14 cellular contexts compared by ENCODE assay signal in the genomic region with DNA sequence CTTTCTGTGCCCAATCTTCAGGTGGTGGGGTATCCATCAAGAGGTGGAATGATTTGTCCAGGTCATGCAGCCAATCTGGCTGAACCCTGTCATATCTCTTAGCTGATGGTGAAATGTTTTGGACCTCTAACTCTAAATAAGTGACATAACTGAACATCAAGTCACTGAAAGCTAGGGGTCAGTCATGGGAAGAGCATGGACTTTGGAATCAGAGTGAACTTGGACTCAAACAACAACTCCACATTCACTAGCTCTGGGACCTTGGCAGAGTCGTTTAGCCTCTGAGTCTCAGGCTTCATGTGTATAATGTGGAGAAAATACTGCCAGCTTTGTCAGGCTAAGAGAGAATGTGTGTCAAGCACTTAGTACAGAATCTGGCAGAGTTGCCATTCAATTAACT.
DNase-seq lines count a peak whose midpoint lies in the region; TF ChIP-seq lines count a peak whose summit lies in the region.
"Had no signal": no experiment of that assay in that cellular context is flagged by ENCODE, and none has a peak within 500 bp of the region (broad histone marks: within the 10 kb centered on the region; RNA-seq: fewer than 3 reads in every experiment).

No MANE protein-coding gene starts in this region.

- H4K5ac ChIP-seq in mesendoderm (ENCODE audit: low read length) = no peak overlapping the region

- H3K27me3 Mint-ChIP-seq in neural progenitor cell (ENCODE audit: insufficient read depth, low read depth) = peaks cover 9% of the 10 kb centered on the region
- peaks cover 5% of the 10 kb centered on the region for H3K27me3 Mint-ChIP-seq in glutamatergic neuron (ENCODE audit: unreplicated experiment)
- H3K27me3 Mint-ChIP-seq: stimulated activated memory B cell treated with anti-CD40 and anti-IgM and Interleukin-4, amounts not matched to agents 10 μg/mL and 1 μg/mL and 100 μg/mL, for 72 hours had no signal

- no peak overlapping the region for H3K4ac ChIP-seq in mesendoderm (ENCODE audit: low read depth, low read length)

- POLR2A ChIA-PET in BJ (lab: Charles Lee) = no interaction called here

- H3K27ac ChIP-seq in mesendoderm (ENCODE audit: low read depth, low read length) (no peak overlapping the region), neural progenitor cell (no peak overlapping the region), colonic mucosa (no peak overlapping the region)
- H3K27ac ChIP-seq: SJSA1 had no signal

- H3K4me3 Mint-ChIP-seq in neural progenitor cell = no peak overlapping the region
- H3K4me3 Mint-ChIP-seq in glutamatergic neuron (ENCODE audit: unreplicated experiment) = no peak overlapping the region
- H3K4me3 Mint-ChIP-seq: stimulated activated memory B cell treated with anti-CD40 and anti-IgM and Interleukin-4, amounts not matched to agents 10 μg/mL and 1 μg/mL and 100 μg/mL, for 72 hours had no signal

- WGBS in mesendoderm (ENCODE audit: extremely low coverage, insufficient coverage, low lambda C conversion rate) = no CpG with 5 or more reads among the region's 1 CpG

- no peak overlapping the region for H2BK5ac ChIP-seq in mesendoderm (ENCODE audit: low read length)

- H3K9me3 Mint-ChIP-seq in neural progenitor cell = no peaks in the 10 kb centered on the region
- peaks cover 7% of the 10 kb centered on the region for H3K9me3 Mint-ChIP-seq in glutamatergic neuron (ENCODE audit: unreplicated experiment)
- H3K9me3 Mint-ChIP-seq: stimulated activated memory B cell treated with anti-CD40 and anti-IgM and Interleukin-4, amounts not matched to agents 10 μg/mL and 1 μg/mL and 100 μg/mL, for 72 hours had no signal

- no peak overlapping the region for H2BK120ac ChIP-seq in mesendoderm (ENCODE audit: low read depth, low read length)

- H3F3A ChIP-seq in neural progenitor cell (ENCODE audit: low read depth) = no peaks in the 10 kb centered on the region

- H2AFZ ChIP-seq in neural progenitor cell (replicated peaks) = no peak overlapping the region

- intact Hi-C loops in colonic mucosa (cut with DNase I) = no loop called here

- H3K36me3 Mint-ChIP-seq in neural progenitor cell = no peaks in the 10 kb centered on the region
- no peaks in the 10 kb centered on the region for H3K36me3 Mint-ChIP-seq in glutamatergic neuron (ENCODE audit: unreplicated experiment)
- H3K36me3 Mint-ChIP-seq: stimulated activated memory B cell treated with anti-CD40 and anti-IgM and Interleukin-4, amounts not matched to agents 10 μg/mL and 1 μg/mL and 100 μg/mL, for 72 hours had no signal

- peaks cover 38% of the 10 kb centered on the region for H3K4me1 Mint-ChIP-seq in neural progenitor cell
- peaks cover 27% of the 10 kb centered on the region for H3K4me1 Mint-ChIP-seq in glutamatergic neuron (ENCODE audit: low read depth, unreplicated experiment)
- H3K4me1 Mint-ChIP-seq: stimulated activated memory B cell treated with anti-CD40 and anti-IgM and Interleukin-4, amounts not matched to agents 10 μg/mL and 1 μg/mL and 100 μg/mL, for 72 hours had no signal

- H3K36me3 ChIP-seq in BJ (ENCODE audit: control insufficient read depth, insufficient read depth, low read length) (no peaks in the 10 kb centered on the region), mesendoderm (ENCODE audit: control insufficient read depth, insufficient read depth, low read length) (no peaks in the 10 kb centered on the region), neural progenitor cell (no peaks in the 10 kb centered on the region), colonic mucosa (no peaks in the 10 kb centered on the region)
- H3K36me3 ChIP-seq: SJSA1 had no signal

- H3K27ac Mint-ChIP-seq in neural progenitor cell (no peak overlapping the region), glutamatergic neuron (ENCODE audit: unreplicated experiment) (no peak overlapping the region)
- H3K27ac Mint-ChIP-seq: stimulated activated memory B cell treated with anti-CD40 and anti-IgM and Interleukin-4, amounts not matched to agents 10 μg/mL and 1 μg/mL and 100 μg/mL, for 72 hours had no signal

- no peak overlapping the region for H3K56ac ChIP-seq in mesendoderm (ENCODE audit: low read length)

- TF ChIP-seq CTCF in BJ (IDR thresholded peaks at IDR 0.05; ENCODE audit: insufficient read depth, low read depth, low read length) (0 out of 2 replicates have a peak, but pooled peaks have one; percentile 24), epithelial cell of proximal tubule (conservative IDR thresholded peaks at IDR 0.05; ENCODE audit: low read depth, low read length) (peak; percentile 34), neural progenitor cell (IDR thresholded peaks at IDR 0.05) (no peak), glutamatergic neuron (IDR thresholded peaks at IDR 0.05; ENCODE audit: partially characterized antibody, unreplicated experiment) (no peak), colonic mucosa (IDR thresholded peaks at IDR 0.05) (no peak)

- no peak overlapping the region for H2AK5ac ChIP-seq in mesendoderm (ENCODE audit: low read length)

- H3K4me1 ChIP-seq in mesendoderm (ENCODE audit: control insufficient read depth, low read depth, low read length) = no peaks in the 10 kb centered on the region
- no peaks in the 10 kb centered on the region for H3K4me1 ChIP-seq in neural progenitor cell
- no peaks in the 10 kb centered on the region for H3K4me1 ChIP-seq in colonic mucosa
- H3K4me1 ChIP-seq: SJSA1 had no signal

- H3K9me3 ChIP-seq in neural progenitor cell (ENCODE audit: low read depth) = no peaks in the 10 kb centered on the region
- H3K9me3 ChIP-seq in colonic mucosa = no peaks in the 10 kb centered on the region
- H3K9me3 ChIP-seq: SJSA1 had no signal

- no peak overlapping the region for H2BK15ac ChIP-seq in mesendoderm (replicated peaks; ENCODE audit: low read depth)

- no peaks in the 10 kb centered on the region for H4K20me1 ChIP-seq in neural progenitor cell (ENCODE audit: low read depth)

- no peak overlapping the region for H3K4me3 ChIP-seq in BJ (ENCODE audit: low read depth, low read length)
- no peak overlapping the region for H3K4me3 ChIP-seq in epithelial cell of proximal tubule (ENCODE audit: low read depth, low read length)
- no peak overlapping the region for H3K4me3 ChIP-seq in mesendoderm (ENCODE audit: low read length)
- no peak overlapping the region for H3K4me3 ChIP-seq in neural progenitor cell
- H3K4me3 ChIP-seq in colonic mucosa = no peak overlapping the region
- H3K4me3 ChIP-seq: SJSA1 had no signal

- H3K9ac ChIP-seq in mesendoderm (ENCODE audit: low read length) = no peak overlapping the region
- H3K9ac ChIP-seq in neural progenitor cell = no peak overlapping the region
- no peak overlapping the region for H3K9ac ChIP-seq in colonic mucosa (ENCODE audit: low read depth in 2 of 2, low read length in 2 of 2)

- H3K4me2 ChIP-seq in mesendoderm (ENCODE audit: low read length) (no peak overlapping the region), neural progenitor cell (no peak overlapping the region)

- H3K18ac ChIP-seq in mesendoderm (ENCODE audit: low read length) = no peak overlapping the region

- CTCF ChIA-PET in BJ (lab: Yijun Ruan, JAX) = interaction anchor here (0.8 to 2.1 kb wide), 6 partner anchors 14 to 294 kb away, joined by 3 to 9 read pairs (median 4); no protein-coding TSS in a partner anchor

- DNase-seq in BJ (ENCODE audit: low read depth) = no peak
- DNase-seq in NCI-H146 treated with DMSO at 0.1 percent for 48 hours (lab: John Stamatoyannopoulos, UW; ENCODE audit: unreplicated experiment) = peak; percentile 9
- DNase-seq in epithelial cell of proximal tubule (ENCODE audit: low read depth) = peak; percentile 10
- peak; percentile 39 for DNase-seq in mesendoderm
- DNase-seq in cerebellum (ENCODE audit: low spot score) = no peak
- no peak for DNase-seq in neural progenitor cell (ENCODE audit: low spot score)
- no peak for DNase-seq in glutamatergic neuron
- DNase-seq in colonic mucosa = no peak
- DNase-seq: activated CD8-positive, alpha-beta memory T cell treated with anti-CD3 and anti-CD28 coated beads for 24 hours; EL; H7; NCI-H1436 treated with DMSO at 0.1 percent for 48 hours had no signal

- H3K79me2 ChIP-seq in mesendoderm (ENCODE audit: control insufficient read depth, insufficient read depth, low read length) (no peaks in the 10 kb centered on the region), neural progenitor cell (ENCODE audit: low read depth) (no peaks in the 10 kb centered on the region)

- no peak overlapping the region for H3K23ac ChIP-seq in mesendoderm (ENCODE audit: low read length)

- peaks cover 1% of the 10 kb centered on the region; the same call in 1 of the 2 replicates for H3K27me3 ChIP-seq in BJ (ENCODE audit: control insufficient read depth, insufficient read depth, low read length)
- H3K27me3 ChIP-seq in mesendoderm (ENCODE audit: insufficient read depth, low read length, poor library complexity) = no peaks in the 10 kb centered on the region
- H3K27me3 ChIP-seq in neural progenitor cell = no peaks in the 10 kb centered on the region
- no peaks in the 10 kb centered on the region for H3K27me3 ChIP-seq in colonic mucosa
- H3K27me3 ChIP-seq: SJSA1 had no signal

- H3K79me1 ChIP-seq in mesendoderm (ENCODE audit: low read length) = no peaks in the 10 kb centered on the region

- no peak overlapping the region for H4K8ac ChIP-seq in mesendoderm (ENCODE audit: low read depth, low read length)

Comparison
In these comparisons a context has a peak if more than half of its experiments do, and no peak if none do; other contexts are left out.
1. DNase-seq: peak in NCI-H146 treated with DMSO at 0.1 percent for 48 hours (single experiment), epithelial cell of proximal tubule (single experiment) and mesendoderm (single experiment); none in BJ (single experiment), cerebellum (single experiment), neural progenitor cell (single experiment), glutamatergic neuron (single experiment) and colonic mucosa (single experiment).
2. CTCF ChIP-seq: peak in BJ (single experiment) and epithelial cell of proximal tubule (single experiment); none in neural progenitor cell (single experiment), glutamatergic neuron (single experiment) and colonic mucosa (single experiment).